Comparison of ENCODE assay signal across 18 cellular contexts in genomic region chr3:117356296-117356695, GRCh38.
"Had no signal": no experiment of that assay in that cellular context is flagged by ENCODE, and none has a peak within 500 bp of the region (broad histone marks: within the 10 kb centered on the region; RNA-seq: fewer than 3 reads in every experiment).

No MANE protein-coding gene starts in this region.

- FAIRE-seq: astrocyte, bronchial epithelial cell, urothelium cell line had no signal

- DNase-seq: activated CD4-positive, alpha-beta T cell treated with anti-CD3 and anti-CD28 coated beads for 1 hour; activated CD8-positive, alpha-beta memory T cell treated with anti-CD3 and anti-CD28 coated beads for 24 hours; activated CD8-positive, alpha-beta memory T cell treated with anti-CD3 and anti-CD28 coated beads, Interleukin-2, amount 50 U/mL, for 48 hours; activated gamma-delta T cell; activated T-cell treated with anti-CD3 and anti-CD28 coated beads, Interleukin-2, amount 50 U/mL, for 72 hours; cerebellar nuclear complex; effector CD4-positive, alpha-beta T cell; gastrocnemius medialis; naive thymus-derived CD4-positive, alpha-beta T cell; ovary; stimulated activated naive CD8-positive, alpha-beta T cell treated with anti-CD3 and anti-CD28 coated beads, Interleukin-15, Interleukin-2, amounts not matched to agents 100 U/mL and 50 U/mL, for 24 hours; tibial artery had no signal

- H3K27ac ChIP-seq: adrenal gland, gastrocnemius medialis, ovary, skin epidermis, tibial artery, VCaP had no signal

- H3K4me1 ChIP-seq: adrenal gland, gastrocnemius medialis, tibial artery had no signal

- H3K27me3 ChIP-seq: adrenal gland, gastrocnemius medialis, ovary, tibial artery had no signal

- H3K4me3 ChIP-seq: adrenal gland, gastrocnemius medialis, ovary, skin epidermis, tibial artery had no signal

- H3K9me3 ChIP-seq: adrenal gland, gastrocnemius medialis, ovary, tibial artery had no signal

- H3K36me3 ChIP-seq: adrenal gland, gastrocnemius medialis, ovary, tibial artery had no signal
